In the genomic region with DNA sequence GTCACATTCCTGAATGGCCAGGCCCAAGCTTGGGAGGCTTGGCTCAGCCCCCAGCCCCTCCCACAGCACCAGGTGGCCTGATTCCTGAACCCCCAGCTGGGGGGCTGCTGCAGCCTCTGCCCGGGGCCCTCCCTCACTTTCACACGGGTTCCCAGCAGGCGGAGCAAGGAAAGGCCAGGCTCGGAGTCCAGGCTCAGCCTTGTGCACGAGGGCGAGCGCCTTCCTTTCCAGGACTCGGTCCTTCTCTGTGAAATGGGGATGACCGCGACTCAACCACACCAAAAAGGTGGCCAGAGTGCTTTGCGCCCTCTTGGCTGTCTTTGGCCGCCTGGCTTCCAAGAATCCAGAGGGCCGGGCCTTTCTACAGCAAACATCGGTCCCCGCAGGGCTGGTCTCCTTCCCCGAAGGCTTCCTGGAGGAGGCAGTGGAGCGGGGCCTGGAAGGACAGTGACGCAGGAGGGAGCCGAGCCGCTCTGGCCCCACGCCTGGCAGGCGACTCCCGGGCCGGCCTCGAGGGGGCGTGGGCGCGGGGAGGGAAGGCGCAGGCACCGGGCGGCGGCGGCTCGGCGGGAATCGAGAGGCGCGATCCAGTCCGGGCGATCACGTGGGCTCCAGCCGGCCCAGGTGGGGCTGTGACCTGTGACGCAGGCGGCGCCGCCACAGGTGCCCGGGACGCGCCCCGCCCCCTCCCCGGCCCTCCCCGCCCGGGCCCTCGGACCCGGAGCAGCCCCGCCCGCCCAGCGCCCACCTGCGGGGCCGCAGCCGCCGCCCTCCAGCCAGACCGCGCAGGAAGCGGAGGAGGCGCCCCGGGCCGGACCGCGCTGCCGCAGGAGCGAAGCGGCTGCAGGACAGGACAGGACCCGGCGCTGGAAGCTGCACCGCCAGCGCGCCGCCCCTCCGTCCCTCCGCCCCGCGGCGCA, we compare ENCODE assay signal across 8 cellular contexts. TPM values are rescaled to one million over a fixed set of nuclear protein-coding genes. Genes with fewer than 3 reads are reported as not detected.
DNase-seq lines count a peak whose midpoint lies in the region; ATAC-seq and TF ChIP-seq lines count a peak whose summit lies in the region.

A gene (plus strand): TSS at position 775 of the 920 bp plus-strand sequence. CDS start 8,420 bp downstream, outside the sequence.

- H3K27ac ChIP-seq in spleen, result peak within 1 kb of the TSS in 2 of 8 donors; percentile 13 to 40

- H3K4me3 Mint-ChIP-seq in HFFc6, result no peak within 1 kb of the TSS; the same call in 1 of the 2 replicates

- no peaks in the 10 kb centered on the region for H3K4me1 Mint-ChIP-seq in HFFc6 (ENCODE audit: low read depth)

- peaks cover 11 to 51% (median 30%) of the 10 kb centered on the region in 6 donors for H3K4me1 ChIP-seq in spleen

- peak; percentile 41 for TF ChIP-seq CTCF in BJ (IDR thresholded peaks at IDR 0.05; ENCODE audit: insufficient read depth, low read depth, low read length)
- peak; percentile 65 for TF ChIP-seq CTCF in HFFc6 (IDR thresholded peaks at IDR 0.05)
- TF ChIP-seq CTCF in spleen (IDR thresholded peaks at IDR 0.05 in 8 of 11, conservative IDR thresholded peaks at IDR 0.05 in 3 of 11), result peak in 9 of 11 experiments; percentile 8 to 61 (median 39)

- TF ChIP-seq POLR2A in spleen (IDR thresholded peaks at IDR 0.05), result no peak

- no peak within 1 kb of the TSS for H3K27ac Mint-ChIP-seq in HFFc6

- POLR2A ChIA-PET in BJ (lab: Charles Lee), result no interaction called here

- no peaks in the 10 kb centered on the region for H3K9me3 ChIP-seq in spleen

- DNase-seq in BJ (ENCODE audit: low read depth) (no peak), HFFc6 (no peak), RKO (ENCODE audit: low spot score) (peak; percentile 78), T47D (ENCODE audit: low read depth in 1 of 2, low spot score in 1 of 2) (peak; percentile 87 to 91), iPS-NIHi7 (ENCODE audit: extremely low spot score) (peak; percentile 94), spleen (no peak), NCI-H2107 treated with DMSO at 0.1 percent for 48 hours (lab: John Stamatoyannopoulos, UW; ENCODE audit: unreplicated experiment) (no peak)

- H3K9me3 Mint-ChIP-seq in HFFc6, result no peaks in the 10 kb centered on the region

- in situ Hi-C loops in T47D (cut with HindIII; ENCODE audit: low pct_unique_long_range_greater_than_20kb, low sequenced_read_pairs), result no loop called here

- H3K4me3 ChIP-seq in BJ (ENCODE audit: low read depth, low read length) (peak within 1 kb of the TSS; percentile 27), spleen (peak within 1 kb of the TSS; percentile 24 to 76 (median 46))

- H3K36me3 Mint-ChIP-seq in HFFc6 (ENCODE audit: low read depth), result no peaks in the 10 kb centered on the region

- H3K36me3 ChIP-seq in BJ (ENCODE audit: control insufficient read depth, insufficient read depth, low read length) (no peaks in the 10 kb centered on the region), spleen (no peaks in the 10 kb centered on the region)

- ATAC-seq in GM21723 (IDR thresholded peaks at IDR 0.05; ENCODE audit: unreplicated experiment), result no peak

- CTCF ChIA-PET in BJ (lab: Yijun Ruan, JAX), result interaction anchor here (0.7 to 4.9 kb wide), 31 partner anchors 8 to 350 kb away, joined by 3 to 147 read pairs (median 7); a partner anchor contains a TSS

- H3K27me3 Mint-ChIP-seq in HFFc6 (ENCODE audit: insufficient read depth), result peaks cover 14% of the 10 kb centered on the region

- peaks cover 5% of the 10 kb centered on the region for H3K27me3 ChIP-seq in BJ (ENCODE audit: control insufficient read depth, insufficient read depth, low read length)
- peaks cover 0 to 64% (median 25%) of the 10 kb centered on the region in 7 donors for H3K27me3 ChIP-seq in spleen (replicated peaks in 1 of 7)

- intact Hi-C loops in spleen (cut with DNase I; ENCODE audit: low total_unique reads), result loop anchor here (5.0 kb wide), 1 partner anchor 33 kb away; no protein-coding TSS in a partner anchor

- 5 to 60% (median 8%) methylated on average over 2 to 84 of the region's 84 CpGs for WGBS in spleen, 5 donors

RNA-seq across cellular contexts. Expression of the gene that starts here (rescaled TPM):
- polyA plus RNA-seq in BJ (2011; rRNA removed) (0.04 TPM in 2 replicates), spleen (1 to 10 TPM in 1 of 3 donors, under 1 TPM in 2; 0.29 to 1.5 (median 0.43) TPM)
- polyA minus RNA-seq in BJ (2011; rRNA and poly(A)+ RNA removed), result 0.77 TPM in 1 of 2 replicates, not detected in the other
- under 1 TPM in 3 of 6 experiments, not detected in 3; 0.08 to 0.18 (median 0.17) TPM for total RNA-seq in HFFc6 (2021; fragmentation: NEBNext Ultra II Directional; extraction: Animal tissue kit (Norgen Biotek cat#: 25700))
- 1 to 10 TPM in 4 of 7 donors, under 1 TPM in 3; 0.23 to 1.6 (median 1.1) TPM for total RNA-seq in spleen

Comparison
In these comparisons a context has a peak if more than half of its experiments do, and no peak if none do; other contexts are left out.
1. DNase-seq: peak in RKO (single experiment), T47D (2 of 2) and iPS-NIHi7 (single experiment); none in BJ (single experiment), HFFc6 (single experiment), spleen (single experiment) and NCI-H2107 treated with DMSO at 0.1 percent for 48 hours (single experiment).
2. Peak in every context shown above with its lines, with median percentiles within 50 percentile points of each other: CTCF ChIP-seq.